15 cellular contexts compared by ENCODE assay signal in the genomic region with DNA sequence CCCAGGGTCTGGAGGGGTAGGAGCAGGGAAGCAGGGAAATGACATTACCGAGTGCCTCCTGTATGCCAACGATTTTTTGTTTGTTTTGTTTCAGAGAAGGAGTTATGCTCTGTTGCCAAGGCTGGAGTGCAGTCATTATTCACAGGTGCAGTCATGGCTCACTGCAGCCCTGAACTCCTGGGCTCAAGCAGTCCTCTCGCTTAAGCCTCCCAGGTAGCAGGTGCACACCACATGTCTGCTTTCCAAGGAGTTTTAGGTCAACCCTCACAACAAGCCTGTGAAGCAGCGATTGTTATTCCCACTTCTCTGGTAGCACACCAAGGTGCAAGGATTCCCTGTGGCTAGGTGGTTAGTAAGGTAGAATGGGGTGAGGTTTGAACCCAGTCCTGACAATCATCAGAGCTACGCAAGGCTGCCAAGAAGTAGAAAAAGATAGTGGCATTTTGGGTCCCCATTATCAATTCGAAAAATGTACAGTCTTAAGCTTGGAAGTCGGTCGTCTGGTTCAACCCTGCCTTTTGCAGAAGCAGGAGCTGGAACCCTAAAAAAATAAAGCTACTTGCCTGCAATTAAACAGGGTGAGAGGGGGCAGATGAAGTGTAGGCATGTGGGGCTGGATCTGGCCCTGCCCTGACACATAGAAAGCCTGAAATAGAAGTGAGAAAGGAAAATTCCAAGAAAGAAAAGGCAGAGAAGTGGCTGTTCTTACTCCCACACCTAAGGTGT. TPM values are rescaled to one million over a fixed set of nuclear protein-coding genes. Genes with fewer than 3 reads are reported as not detected.
DNase-seq lines count a peak whose midpoint lies in the region; ATAC-seq and TF ChIP-seq lines count a peak whose summit lies in the region.
"Had no signal": no experiment of that assay in that cellular context is flagged by ENCODE, and none has a peak within 500 bp of the region (broad histone marks: within the 10 kb centered on the region; RNA-seq: fewer than 3 reads in every experiment).

No MANE protein-coding gene starts in this region.

- peak; percentile 15 for ATAC-seq in activated T-helper 17 cell treated with anti-CD3 and anti-CD28 coated beads, Interleukin-2, amount 50 U/mL, for 72 hours (replicated peaks)
- ATAC-seq: heart left ventricle, PC-3, upper lobe of right lung had no signal

- peak overlapping the region; percentile 81 for H3K27ac Mint-ChIP-seq in activated T-helper 17 cell treated with anti-CD3 and anti-CD28 coated beads, Interleukin-2, amount 50 U/mL, for 72 hours
- H3K27ac Mint-ChIP-seq in nephron progenitor cell: no peak overlapping the region
- H3K27ac Mint-ChIP-seq: T-helper 2 cell treated with Interferon-gamma antibody and Interleukin-4, amounts not matched to agents 5 μg/mL and 100 μg/mL, for 36 hours had no signal

- no peak for TF ChIP-seq CTCF in nephron progenitor cell (IDR thresholded peaks at IDR 0.05)

- no peaks in the 10 kb centered on the region for H3K27me3 Mint-ChIP-seq in activated T-helper 17 cell treated with anti-CD3 and anti-CD28 coated beads, Interleukin-2, amount 50 U/mL, for 72 hours
- H3K27me3 Mint-ChIP-seq in nephron progenitor cell (ENCODE audit: low read depth, poor library complexity): peaks cover 7% of the 10 kb centered on the region

- peak overlapping the region; percentile 41 for H3K4me3 Mint-ChIP-seq in activated T-helper 17 cell treated with anti-CD3 and anti-CD28 coated beads, Interleukin-2, amount 50 U/mL, for 72 hours
- H3K4me3 Mint-ChIP-seq in nephron progenitor cell: no peak overlapping the region
- H3K4me3 Mint-ChIP-seq: T-helper 2 cell treated with Interferon-gamma antibody and Interleukin-4, amounts not matched to agents 5 μg/mL and 100 μg/mL, for 36 hours had no signal

- H3K36me3 Mint-ChIP-seq in activated T-helper 17 cell treated with anti-CD3 and anti-CD28 coated beads, Interleukin-2, amount 50 U/mL, for 72 hours (ENCODE audit: low read depth): peaks cover 15% of the 10 kb centered on the region
- peaks cover 37% of the 10 kb centered on the region for H3K36me3 Mint-ChIP-seq in nephron progenitor cell (ENCODE audit: low read depth)

- peaks cover 32% of the 10 kb centered on the region for H3K4me1 Mint-ChIP-seq in activated T-helper 17 cell treated with anti-CD3 and anti-CD28 coated beads, Interleukin-2, amount 50 U/mL, for 72 hours
- peaks cover 50% of the 10 kb centered on the region for H3K4me1 Mint-ChIP-seq in nephron progenitor cell

- DNase-seq in NCI-H2196 (lab: John Stamatoyannopoulos, UW; ENCODE audit: unreplicated experiment): peak; percentile 61
- DNase-seq in NCI-H2196 treated with DMSO at 0.1 percent for 48 hours (lab: John Stamatoyannopoulos, UW; ENCODE audit: unreplicated experiment): no peak
- DNase-seq in NCI-H2107 (lab: John Stamatoyannopoulos, UW): peak; percentile 32
- DNase-seq in renal cortical epithelial cell (ENCODE audit: low read depth): peak; percentile 49
- no peak for DNase-seq in amniotic stem cell (lab: John Stamatoyannopoulos, UW)
- DNase-seq in A172 (ENCODE audit: low spot score): no peak
- no peak for DNase-seq in nephron progenitor cell
- DNase-seq: heart left ventricle, left ventricle myocardium inferior, NCI-H1105, PC-3, upper lobe of right lung had no signal

- H3K9me3 Mint-ChIP-seq in activated T-helper 17 cell treated with anti-CD3 and anti-CD28 coated beads, Interleukin-2, amount 50 U/mL, for 72 hours: no peaks in the 10 kb centered on the region
- H3K9me3 Mint-ChIP-seq in nephron progenitor cell: no peaks in the 10 kb centered on the region
- H3K9me3 Mint-ChIP-seq: T-helper 2 cell treated with Interferon-gamma antibody and Interleukin-4, amounts not matched to agents 5 μg/mL and 100 μg/mL, for 36 hours had no signal

RNA-seq across cellular contexts. Expression of gene UCP3, which starts 9.1 kb away (rescaled TPM):
- total RNA-seq in activated T-helper 17 cell treated with anti-CD3 and anti-CD28 coated beads, Interleukin-2, amount 50 U/mL, for 72 hours: 1 to 10 TPM; 4.3 to 6.6 TPM
- total RNA-seq in renal cortical epithelial cell: 0.17 and 1.1 TPM in 2 replicates
- 0.05 and 0.46 TPM in 2 replicates for total RNA-seq in A172 (2014; rRNA removed; shearing (Covaris generic))

RNA-seq across cellular contexts. Expression of gene UCP2, which starts 17.1 kb away (rescaled TPM):
- total RNA-seq in activated T-helper 17 cell treated with anti-CD3 and anti-CD28 coated beads, Interleukin-2, amount 50 U/mL, for 72 hours: 100 to 1,000 TPM; 199 to 269 TPM
- 13.7 and 48.6 TPM in 2 replicates for total RNA-seq in renal cortical epithelial cell
- 18.8 and 30.4 TPM in 2 replicates for total RNA-seq in A172 (2014; rRNA removed; shearing (Covaris generic))

RNA-seq across cellular contexts. Expression of gene DNAJB13, which starts 48.9 kb away (rescaled TPM):
- total RNA-seq in activated T-helper 17 cell treated with anti-CD3 and anti-CD28 coated beads, Interleukin-2, amount 50 U/mL, for 72 hours: 1 to 10 TPM in 1 of 2 donors, not detected in 1; 1.2 TPM
- 0.35 and 1.4 TPM in 2 replicates for total RNA-seq in renal cortical epithelial cell
- not detected in 2 replicates for total RNA-seq in A172 (2014; rRNA removed; shearing (Covaris generic))
- total RNA-seq: heart left ventricle, left ventricle myocardium inferior, smooth muscle cell, upper lobe of right lung had no signal

Comparison
In these comparisons a context has a peak if more than half of its experiments do, and no peak if none do; other contexts are left out.
1. DNase-seq: peak in NCI-H2196 (single experiment), NCI-H2107 (single experiment) and renal cortical epithelial cell (single experiment); none in NCI-H2196 treated with DMSO at 0.1 percent for 48 hours (single experiment), amniotic stem cell (single experiment), A172 (single experiment) and nephron progenitor cell (single experiment).